Comparison of ENCODE assay signal across 30 cellular contexts in the genomic region with DNA sequence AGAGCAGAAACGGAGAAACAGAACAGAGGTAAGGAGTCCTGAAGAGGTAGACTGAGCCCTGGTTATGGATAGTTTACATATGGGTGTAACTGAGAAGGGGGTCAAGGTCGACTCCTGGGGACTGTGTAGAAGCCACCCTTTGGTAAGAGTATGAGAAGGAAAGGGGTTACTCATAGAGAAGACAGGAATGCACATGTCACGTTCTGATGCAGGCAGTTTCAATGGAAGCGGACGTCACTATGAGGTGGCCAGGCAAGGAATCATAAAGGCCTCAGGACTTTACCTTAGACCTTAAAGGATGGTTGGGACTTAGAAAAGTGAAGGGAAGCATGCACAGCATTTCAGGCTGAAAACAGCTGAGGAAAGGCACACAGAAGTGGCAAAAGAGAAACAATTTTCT. TPM values are rescaled to one million over a fixed set of nuclear protein-coding genes. Genes with fewer than 3 reads are reported as not detected.
"Had no signal": no experiment of that assay in that cellular context is flagged by ENCODE, and none has a peak within 500 bp of the region (broad histone marks: within the 10 kb centered on the region; RNA-seq: fewer than 3 reads in every experiment).

No MANE protein-coding gene starts in this region.

- H3K9ac ChIP-seq: neural progenitor cell, parathyroid adenoma had no signal

- DNase-seq: cortex of kidney; effector memory CD8-positive, alpha-beta T cell; foreskin fibroblast; heart left ventricle; kidney; mesendoderm; midbrain; naive thymus-derived CD4-positive, alpha-beta T cell; stimulated activated CD4-positive, alpha-beta T cell treated with anti-CD3 and anti-CD28 coated beads, Interleukin-12 subunit alpha, Interleukin-12 subunit beta, amount 100 ng/mL, for 4 hours; stimulated activated CD4-positive, alpha-beta T cell treated with anti-CD3 and anti-CD28 coated beads, Interleukin-1b, Interleukin-23, amount 100 ng/mL, for 48 hours; stimulated activated CD4-positive, alpha-beta T cell treated with anti-CD3 and anti-CD28 coated beads, Interleukin-4, amount 100 ng/mL, for 1 hour; stimulated activated CD8-positive, alpha-beta memory T cell treated with anti-CD3 and anti-CD28 coated beads, Interleukin-4, amount 100 ng/mL, for 48 hours; stimulated activated naive CD8-positive, alpha-beta T cell treated with anti-CD3 and anti-CD28 coated beads, Interleukin-15, Interleukin-2, amounts not matched to agents 100 U/mL and 50 U/mL, for 24 hours; substantia nigra; testis; upper lobe of left lung had no signal

- H3K4me2 ChIP-seq: hepatocyte, neural progenitor cell, smooth muscle cell had no signal

- H3K27me3 ChIP-seq: gastroesophageal sphincter, heart left ventricle, hepatocyte, neural progenitor cell, right atrium auricular region, testis, tibial nerve, upper lobe of left lung had no signal

- H3K4me3 Mint-ChIP-seq: effector memory CD8-positive, alpha-beta T cell; naive thymus-derived CD4-positive, alpha-beta T cell; nephron; neural progenitor cell had no signal

- H3K27ac Mint-ChIP-seq: effector memory CD8-positive, alpha-beta T cell; naive thymus-derived CD4-positive, alpha-beta T cell; nephron; neural progenitor cell; progenitor cell of endocrine pancreas had no signal

- H3K79me2 ChIP-seq: hepatocyte, parathyroid adenoma had no signal

- FAIRE-seq: endometrium, kidney, urothelium cell line had no signal

- H3K9me3 ChIP-seq: gastroesophageal sphincter, heart left ventricle, right atrium auricular region, testis, upper lobe of left lung had no signal

- H3K4me3 ChIP-seq: gastroesophageal sphincter, heart left ventricle, hepatocyte, lung, neural progenitor cell, right atrium auricular region, smooth muscle cell, testis, tibial nerve, upper lobe of left lung had no signal

- H3K27ac ChIP-seq: gastroesophageal sphincter, heart left ventricle, hepatocyte, neural progenitor cell, parathyroid adenoma, right atrium auricular region, testis, tibial nerve, upper lobe of left lung had no signal

- H3K4me1 ChIP-seq: gastroesophageal sphincter, neural progenitor cell, parathyroid adenoma, testis, tibial nerve, upper lobe of left lung had no signal

- H3K36me3 Mint-ChIP-seq: naive thymus-derived CD4-positive, alpha-beta T cell; neural progenitor cell had no signal

- H3K36me3 ChIP-seq: gastroesophageal sphincter, heart left ventricle, neural progenitor cell, right atrium auricular region, tibial nerve, upper lobe of left lung had no signal

- H3K4me1 Mint-ChIP-seq: naive thymus-derived CD4-positive, alpha-beta T cell; nephron had no signal

- H3K9me3 Mint-ChIP-seq: effector memory CD8-positive, alpha-beta T cell; nephron had no signal

- ATAC-seq: effector memory CD8-positive, alpha-beta T cell; gastroesophageal sphincter; left lobe of liver; naive thymus-derived CD4-positive, alpha-beta T cell; sciatic nerve; stimulated activated naive CD8-positive, alpha-beta T cell treated with anti-CD3 and anti-CD28 coated beads, Interleukin-15, Interleukin-2, amounts not matched to agents 100 U/mL and 50 U/mL, for 24 hours had no signal

- H3K27me3 Mint-ChIP-seq: progenitor cell of endocrine pancreas had no signal

- H2AFZ ChIP-seq: hepatocyte, neural progenitor cell, parathyroid adenoma had no signal

RNA-seq across cellular contexts. Expression of a gene that starts 25.1 kb away (rescaled TPM):
- total RNA-seq: left lobe of liver had no signal
- polyA plus RNA-seq: naive thymus-derived CD4-positive, alpha-beta T cell had no signal
